Comparison of ENCODE assay signal across 26 cellular contexts in genomic region chr11:8932564-8933180, GRCh38. TPM values are rescaled to one million over a fixed set of nuclear protein-coding genes. Genes with fewer than 3 reads are reported as not detected.
DNase-seq lines count a peak whose midpoint lies in the region; ATAC-seq and TF ChIP-seq lines count a peak whose summit lies in the region.
"Had no signal": no experiment of that assay in that cellular context is flagged by ENCODE, and none has a peak within 500 bp of the region (broad histone marks: within the 10 kb centered on the region; RNA-seq: fewer than 3 reads in every experiment).

TSS of gene C11orf16 (minus strand) at chr11:8932947. CDS start at chr11:8932308, 639 bp downstream.

- H3K4me3 Mint-ChIP-seq in Caco-2 (ENCODE audit: unreplicated experiment) (no peak within 1 kb of the TSS), nephron progenitor cell (no peak within 1 kb of the TSS)
- H3K4me3 Mint-ChIP-seq: dendritic cell treated with granulocyte-macrophage colony-stimulating factor and Interleukin-4, amounts not matched to agents 40 ng/mL and 50 ng/mL, for 4 days; mesothelial cell of epicardium; naive thymus-derived CD8-positive, alpha-beta T cell had no signal

- no peak for TF ChIP-seq CTCF in Caco-2 (IDR thresholded peaks at IDR 0.05; ENCODE audit: insufficient read depth in 1 of 2, low read depth in 1 of 2, low read length in 1 of 2, severe bottlenecking in 1 of 2, unreplicated experiment in 1 of 2)
- no peak for TF ChIP-seq CTCF in RWPE1 (conservative IDR thresholded peaks at IDR 0.05; ENCODE audit: low read depth)
- TF ChIP-seq CTCF in nephron progenitor cell (IDR thresholded peaks at IDR 0.05): no peak

- H3K36me3 ChIP-seq in Caco-2 (ENCODE audit: control insufficient read depth, insufficient read depth, low read length) (no peaks in the 10 kb centered on the region), HUES6 (ENCODE audit: control insufficient read depth, insufficient read depth, low read length) (no peaks in the 10 kb centered on the region; the same call in 1 of the 2 replicates)
- H3K36me3 ChIP-seq: cardiac muscle cell, right lobe of liver, stomach, upper lobe of left lung had no signal

- POLR2A ChIA-PET in Caco-2 (lab: Charles Lee) (no interaction called here), RWPE1 (lab: Yijun Ruan, JAX; ENCODE audit: low non-redundant PET) (no interaction called here)

- H3K9me3 ChIP-seq in Caco-2 (no peaks in the 10 kb centered on the region), HUES6 (ENCODE audit: control insufficient read depth, insufficient read depth, low read depth, low read length) (no peaks in the 10 kb centered on the region)
- H3K9me3 ChIP-seq: BLaER1 treated with 17β-estradiol and CSF1 and Interleukin-3, amounts not matched to agents 10 nM and 100 nM; right lobe of liver; stomach; upper lobe of left lung had no signal

- H3K27ac Mint-ChIP-seq in Caco-2 (ENCODE audit: unreplicated experiment) (peak within 1 kb of the TSS; percentile 55), nephron progenitor cell (no peak within 1 kb of the TSS)
- H3K27ac Mint-ChIP-seq: dendritic cell treated with granulocyte-macrophage colony-stimulating factor and Interleukin-4, amounts not matched to agents 40 ng/mL and 50 ng/mL, for 4 days; mesothelial cell of epicardium had no signal

- no peak for ATAC-seq in HG03025 (IDR thresholded peaks at IDR 0.05; ENCODE audit: low FRiP score, unreplicated experiment)
- ATAC-seq: HCT116; left colon; naive thymus-derived CD8-positive, alpha-beta T cell had no signal

- intact Hi-C loops in Caco-2 (cut with micrococcal nuclease; ENCODE audit: unreplicated experiment): no loop called here

- H3K27me3 ChIP-seq in Caco-2 (replicated peaks; ENCODE audit: control insufficient read depth, insufficient read depth, low read length): no peaks in the 10 kb centered on the region
- no peaks in the 10 kb centered on the region for H3K27me3 ChIP-seq in HUES6 (ENCODE audit: control insufficient read depth, insufficient read depth, low read length)
- H3K27me3 ChIP-seq: BLaER1 treated with 17β-estradiol and CSF1 and Interleukin-3, amounts not matched to agents 10 nM and 100 nM; cardiac muscle cell; right lobe of liver; stomach; upper lobe of left lung had no signal

- DNase-seq in Caco-2 (no peak), RWPE1 (ENCODE audit: low spot score) (no peak), nephron progenitor cell (peak; percentile 21), HUDEP-2 (lab: John Stamatoyannopoulos, UW; ENCODE audit: unreplicated experiment in 76 of 76) (no peak)
- no peak for DNase-seq in stimulated activated CD4-positive, alpha-beta T cell treated with anti-CD3 and anti-CD28 coated beads, Interleukin-2, amount 100 ng/mL, for 48 hours
- DNase-seq: activated CD8-positive, alpha-beta memory T cell treated with anti-CD3 and anti-CD28 coated beads for 24 hours; activated naive CD4-positive, alpha-beta T cell treated with Interleukin-2 at 50 U/mL for 16 hours; activated T-cell treated with anti-CD3 and anti-CD28 coated beads, Interleukin-2, amount 50 U/mL, for 48 hours; amygdala; left colon; naive thymus-derived CD8-positive, alpha-beta T cell; NCI-H1092; NCI-H2171; NCI-H82; OCI-M1; right lobe of liver; stomach; upper lobe of left lung had no signal

- no peaks in the 10 kb centered on the region for H3K36me3 Mint-ChIP-seq in Caco-2 (ENCODE audit: insufficient read depth, unreplicated experiment)
- no peaks in the 10 kb centered on the region for H3K36me3 Mint-ChIP-seq in nephron progenitor cell (ENCODE audit: low read depth)
- H3K36me3 Mint-ChIP-seq: mesothelial cell of epicardium; naive thymus-derived CD8-positive, alpha-beta T cell had no signal

- H3K9me3 Mint-ChIP-seq in Caco-2 (ENCODE audit: unreplicated experiment) (no peaks in the 10 kb centered on the region), nephron progenitor cell (no peaks in the 10 kb centered on the region)
- H3K9me3 Mint-ChIP-seq: dendritic cell treated with granulocyte-macrophage colony-stimulating factor and Interleukin-4, amounts not matched to agents 40 ng/mL and 50 ng/mL, for 4 days; mesothelial cell of epicardium; naive thymus-derived CD8-positive, alpha-beta T cell had no signal

- H3K4me3 ChIP-seq in Caco-2 (ENCODE audit: low read depth, low read length) (no peak within 1 kb of the TSS), HUES6 (ENCODE audit: low read depth, low read length) (no peak within 1 kb of the TSS)
- H3K4me3 ChIP-seq: BLaER1 treated with 17β-estradiol and CSF1 and Interleukin-3, amounts not matched to agents 10 nM and 100 nM; cardiac muscle cell; right lobe of liver; stomach had no signal

- H3K27ac ChIP-seq in HUES6 (ENCODE audit: low read depth, low read length): no peak within 1 kb of the TSS
- peak within 1 kb of the TSS; percentile 47 for H3K27ac ChIP-seq in RWPE1
- H3K27ac ChIP-seq: BLaER1 treated with 17β-estradiol and CSF1 and Interleukin-3, amounts not matched to agents 10 nM and 100 nM; cardiac muscle cell; right lobe of liver; stomach; upper lobe of left lung had no signal

- CTCF ChIA-PET in Caco-2 (lab: Charles Lee): no interaction called here
- CTCF ChIA-PET in RWPE1 (lab: Yijun Ruan, JAX): interaction anchor here (0.9 kb wide), 1 partner anchor 18 kb away, joined by 5 read pairs; no protein-coding TSS in a partner anchor

- peak within 1 kb of the TSS; percentile 11 for H3K9ac ChIP-seq in HUES6 (ENCODE audit: low read length)
- H3K9ac ChIP-seq: BLaER1 treated with 17β-estradiol and CSF1 and Interleukin-3, amounts not matched to agents 10 nM and 100 nM had no signal

- no TSS peak for BruUV-seq in Caco-2 (replicated peaks; lab: Mats Ljungman, UMichigan)

- H3K4me1 Mint-ChIP-seq in Caco-2 (ENCODE audit: low read depth, unreplicated experiment): peaks cover 10% of the 10 kb centered on the region
- H3K4me1 Mint-ChIP-seq in nephron progenitor cell: peaks cover 50% of the 10 kb centered on the region
- H3K4me1 Mint-ChIP-seq: naive thymus-derived CD8-positive, alpha-beta T cell had no signal

- H3K27me3 Mint-ChIP-seq in Caco-2 (ENCODE audit: insufficient read depth, unreplicated experiment) (no peaks in the 10 kb centered on the region), nephron progenitor cell (ENCODE audit: low read depth, poor library complexity) (no peaks in the 10 kb centered on the region)
- H3K27me3 Mint-ChIP-seq: dendritic cell treated with granulocyte-macrophage colony-stimulating factor and Interleukin-4, amounts not matched to agents 40 ng/mL and 50 ng/mL, for 4 days; naive thymus-derived CD8-positive, alpha-beta T cell had no signal

- H3K4me1 ChIP-seq in Caco-2 (peaks cover 26% of the 10 kb centered on the region), HUES6 (ENCODE audit: control insufficient read depth, insufficient read depth, low read length) (peaks cover 33% of the 10 kb centered on the region)
- H3K4me1 ChIP-seq: right lobe of liver, stomach, upper lobe of left lung had no signal

RNA-seq across cellular contexts. Expression of gene C11orf16, which starts in this region (rescaled TPM):
- not detected in 2 replicates for total RNA-seq in Caco-2 (2022)
- total RNA-seq: cardiac muscle cell; endothelial cell of umbilical vein; left colon; mesothelial cell of epicardium; naive thymus-derived CD8-positive, alpha-beta T cell; right lobe of liver; stomach had no signal
